ENCODE assay signal across 1 cellular context in the genomic region with DNA sequence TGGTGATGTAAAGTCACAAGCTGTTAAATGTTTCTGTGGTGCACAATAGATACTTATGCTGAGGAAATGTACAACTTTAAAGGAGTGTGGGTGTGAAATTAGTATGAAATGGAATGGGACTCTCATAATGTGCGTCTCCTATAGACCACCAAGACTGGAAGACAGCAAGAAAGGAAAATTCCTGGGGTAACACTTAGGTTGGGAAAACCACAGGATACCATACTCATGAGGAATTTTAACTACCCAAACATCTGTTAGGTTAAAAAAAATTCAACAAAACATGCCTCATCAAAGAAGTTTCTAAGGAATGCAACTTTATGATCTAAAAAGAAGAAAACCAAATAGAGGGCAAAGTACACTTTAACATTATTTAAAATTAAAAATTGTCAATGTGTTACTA.
TF ChIP-seq lines count a peak whose summit lies in the region.

No MANE protein-coding gene starts in this region.

TF ChIP-seq in IMR-90, 13 proteins besides CTCF, POLR2A, EP300 and RAD21:
- no peak for TF ChIP-seq RCOR1 (IDR thresholded peaks at IDR 0.05; ENCODE audit: insufficient replicate concordance, low read length)
- TF ChIP-seq SMC3 (IDR thresholded peaks at IDR 0.05; ENCODE audit: low read depth, low read length): no peak
- TF ChIP-seq RFX5 (IDR thresholded peaks at IDR 0.05; ENCODE audit: low read depth, low read length): no peak
